Comparison of ENCODE assay signal across 1 cellular context in genomic region chr2:99278793-99279291, GRCh38.
TF ChIP-seq lines count a peak whose summit lies in the region.

No MANE protein-coding gene starts in this region.

TF ChIP-seq in IMR-90, 13 proteins besides CTCF, POLR2A, EP300 and RAD21:
- TF ChIP-seq ELK1 (IDR thresholded peaks at IDR 0.05; ENCODE audit: borderline replicate concordance, low read depth, low read length), result no peak
- peak; percentile 10 for TF ChIP-seq RCOR1 (IDR thresholded peaks at IDR 0.05; ENCODE audit: insufficient replicate concordance, low read length)
- peak; percentile 89 for TF ChIP-seq CEBPB (IDR thresholded peaks at IDR 0.05; ENCODE audit: low read depth, low read length)
- TF ChIP-seq BHLHE40 (IDR thresholded peaks at IDR 0.05; ENCODE audit: low read depth, low read length), result peak; percentile 19; the same call in 1 of the 2 replicates
